In genomic region chr11:134277176-134278001, GRCh38 we compare ENCODE assay signal across 9 cellular contexts. TPM values are rescaled to one million over a fixed set of nuclear protein-coding genes. Genes with fewer than 3 reads are reported as not detected.
DNase-seq lines count a peak whose midpoint lies in the region; ATAC-seq and TF ChIP-seq lines count a peak whose summit lies in the region.
"Had no signal": no experiment of that assay in that cellular context is flagged by ENCODE, and none has a peak within 500 bp of the region (broad histone marks: within the 10 kb centered on the region; RNA-seq: fewer than 3 reads in every experiment).

No MANE protein-coding gene starts in this region.

- WGBS in ectodermal cell, 2 experiments: 15 to 17% methylated on average over 36 of the region's 36 CpGs

- no peaks in the 10 kb centered on the region for H3K27me3 ChIP-seq in CD8-positive, alpha-beta T cell (ENCODE audit: insufficient read depth, low read length)
- peaks cover 67% of the 10 kb centered on the region for H3K27me3 ChIP-seq in ectodermal cell (ENCODE audit: control insufficient read depth, insufficient read depth, low read length, poor library complexity, severe bottlenecking)

- no peak overlapping the region for H3K27ac ChIP-seq in CD8-positive, alpha-beta T cell (ENCODE audit: low read depth, low read length)
- H3K27ac ChIP-seq in ectodermal cell (ENCODE audit: insufficient read depth, low read depth, low read length, poor library complexity, severe bottlenecking): no peak overlapping the region

- H3K27ac Mint-ChIP-seq in CD8-positive, alpha-beta T cell: no peak overlapping the region
- H3K27ac Mint-ChIP-seq in IgD-negative memory B cell: peak overlapping the region in 1 of 3 donors; percentile 65
- no peak overlapping the region for H3K27ac Mint-ChIP-seq in nephron progenitor cell

- ATAC-seq in CD8-positive, alpha-beta T cell: no peak
- ATAC-seq in GM19455 (IDR thresholded peaks at IDR 0.05; ENCODE audit: unreplicated experiment) (no peak), HG02678 (IDR thresholded peaks at IDR 0.05; ENCODE audit: unreplicated experiment) (no peak)

- no peak overlapping the region for H3K4me3 ChIP-seq in CD8-positive, alpha-beta T cell (ENCODE audit: low read depth, low read length)
- H3K4me3 ChIP-seq in ectodermal cell (ENCODE audit: insufficient read depth, low read depth, low read length): peak overlapping the region; percentile 41

- H3K36me3 Mint-ChIP-seq in CD8-positive, alpha-beta T cell: peaks cover 11% of the 10 kb centered on the region
- H3K36me3 Mint-ChIP-seq in IgD-negative memory B cell (peaks cover 4% of the 10 kb centered on the region), nephron progenitor cell (ENCODE audit: low read depth) (peaks cover 5% of the 10 kb centered on the region)

- peak in 1 of 7 experiments; percentile 48 for DNase-seq in CD8-positive, alpha-beta T cell
- DNase-seq in nephron progenitor cell (no peak), HT-29 (ENCODE audit: low spot score) (no peak), NK-92 (lab: John Stamatoyannopoulos, UW; ENCODE audit: unreplicated experiment) (no peak)
- DNase-seq: Right ventricle myocardium superior had no signal

- peaks cover 4% of the 10 kb centered on the region for H3K9me3 Mint-ChIP-seq in CD8-positive, alpha-beta T cell
- peaks cover 0 to 10% (median 0%) of the 10 kb centered on the region in 3 donors for H3K9me3 Mint-ChIP-seq in IgD-negative memory B cell
- H3K9me3 Mint-ChIP-seq in nephron progenitor cell: peaks cover 18% of the 10 kb centered on the region

- no peak for TF ChIP-seq CTCF in CD8-positive, alpha-beta T cell (IDR thresholded peaks at IDR 0.05)
- TF ChIP-seq CTCF in nephron progenitor cell (IDR thresholded peaks at IDR 0.05): no peak

- peak overlapping the region; percentile 84 for H3K4me3 Mint-ChIP-seq in CD8-positive, alpha-beta T cell
- H3K4me3 Mint-ChIP-seq in IgD-negative memory B cell (peak overlapping the region; percentile 70 to 85 (median 78)), nephron progenitor cell (peak overlapping the region; percentile 90)

- CTCF ChIA-PET in CD8-positive, alpha-beta T cell (lab: Charles Lee): interaction anchor here (2.1 to 5.2 kb wide), 2 partner anchors 15 to 70 kb away, joined by 9 to 37 read pairs; no protein-coding TSS in a partner anchor

- H3K27me3 Mint-ChIP-seq in CD8-positive, alpha-beta T cell (ENCODE audit: low read depth): peaks cover 8% of the 10 kb centered on the region
- H3K27me3 Mint-ChIP-seq in IgD-negative memory B cell (peaks cover 52% of the 10 kb centered on the region), nephron progenitor cell (ENCODE audit: low read depth, poor library complexity) (peaks cover 73% of the 10 kb centered on the region)

- no peaks in the 10 kb centered on the region for H3K9me3 ChIP-seq in CD8-positive, alpha-beta T cell (ENCODE audit: low read length)
- no peaks in the 10 kb centered on the region for H3K9me3 ChIP-seq in ectodermal cell (ENCODE audit: control insufficient read depth, low read length)

- POLR2A ChIA-PET in CD8-positive, alpha-beta T cell (lab: Charles Lee): interaction anchor here (0.8 kb wide), 1 partner anchor 24 kb away, joined by 3 read pairs; the partner anchor contains the start of genes ACAD8 and THYN1

- H3K36me3 ChIP-seq in CD8-positive, alpha-beta T cell (ENCODE audit: insufficient read depth, low read length): no peaks in the 10 kb centered on the region
- no peaks in the 10 kb centered on the region for H3K36me3 ChIP-seq in ectodermal cell (ENCODE audit: control insufficient read depth, insufficient read depth, low read length)

- intact Hi-C loops in CD8-positive, alpha-beta T cell (cut with DNase I, micrococcal nuclease): no loop called here

- H3K4me1 ChIP-seq in CD8-positive, alpha-beta T cell (ENCODE audit: insufficient read depth, low read length): peaks cover 25% of the 10 kb centered on the region
- H3K4me1 ChIP-seq in ectodermal cell (ENCODE audit: control insufficient read depth, insufficient read depth, low read length): peaks cover 10% of the 10 kb centered on the region

- peaks cover 37% of the 10 kb centered on the region for H3K4me1 Mint-ChIP-seq in CD8-positive, alpha-beta T cell (ENCODE audit: low read depth)
- H3K4me1 Mint-ChIP-seq in IgD-negative memory B cell: peaks cover 5 to 25% (median 19%) of the 10 kb centered on the region in 3 donors
- H3K4me1 Mint-ChIP-seq in nephron progenitor cell: peaks cover 42% of the 10 kb centered on the region

RNA-seq across cellular contexts. Expression of gene GLB1L3, which starts 1.2 kb away (rescaled TPM):
- under 1 TPM; 0.58 to 0.87 TPM for total RNA-seq in CD8-positive, alpha-beta T cell
- polyA plus RNA-seq in IgD-negative memory B cell: 0.19 TPM
- not detected for polyA plus RNA-seq in ectodermal cell (2013, experiment 1 of 4)
- polyA plus RNA-seq in ectodermal cell (2013, experiment 2 of 4): not detected
- polyA plus RNA-seq in ectodermal cell (2013, experiment 3 of 4): not detected
- polyA plus RNA-seq in ectodermal cell (2013, experiment 4 of 4): not detected
- not detected in 2 replicates for total RNA-seq in HT-29 (2014; rRNA removed; shearing (Covaris generic))
- total RNA-seq: Right ventricle myocardium superior had no signal

RNA-seq across cellular contexts. Expression of gene ACAD8, which starts 24.0 kb away (rescaled TPM):
- total RNA-seq in CD8-positive, alpha-beta T cell: 10 to 100 TPM; 19.5 to 20.3 TPM
- polyA plus RNA-seq in IgD-negative memory B cell: 14.2 TPM
- polyA plus RNA-seq in ectodermal cell (2013, experiment 1 of 4): 43.3 TPM
- polyA plus RNA-seq in ectodermal cell (2013, experiment 2 of 4): 43.9 TPM
- 33.3 TPM for polyA plus RNA-seq in ectodermal cell (2013, experiment 3 of 4)
- polyA plus RNA-seq in ectodermal cell (2013, experiment 4 of 4): 40.4 TPM
- total RNA-seq in HT-29 (2014; rRNA removed; shearing (Covaris generic)): 25.9 and 28.5 TPM in 2 replicates

RNA-seq across cellular contexts. Expression of gene THYN1, which starts 24.2 kb away (rescaled TPM):
- total RNA-seq in CD8-positive, alpha-beta T cell: 10 to 100 TPM; 27.1 to 31.5 TPM
- 77.4 TPM for polyA plus RNA-seq in IgD-negative memory B cell
- 87.5 TPM for polyA plus RNA-seq in ectodermal cell (2013, experiment 1 of 4)
- polyA plus RNA-seq in ectodermal cell (2013, experiment 2 of 4): 78.5 TPM
- polyA plus RNA-seq in ectodermal cell (2013, experiment 3 of 4): 89.3 TPM
- 101 TPM for polyA plus RNA-seq in ectodermal cell (2013, experiment 4 of 4)
- 45.5 and 47.8 TPM in 2 replicates for total RNA-seq in HT-29 (2014; rRNA removed; shearing (Covaris generic))

RNA-seq across cellular contexts. Expression of gene VPS26B, which starts 52.9 kb away (rescaled TPM):
- total RNA-seq in CD8-positive, alpha-beta T cell: 10 to 100 TPM; 36.8 to 37.8 TPM
- 11.8 TPM for polyA plus RNA-seq in IgD-negative memory B cell
- 33.5 TPM for polyA plus RNA-seq in ectodermal cell (2013, experiment 1 of 4)
- 29.3 TPM for polyA plus RNA-seq in ectodermal cell (2013, experiment 2 of 4)
- 27.1 TPM for polyA plus RNA-seq in ectodermal cell (2013, experiment 3 of 4)
- polyA plus RNA-seq in ectodermal cell (2013, experiment 4 of 4): 29.1 TPM
- total RNA-seq in HT-29 (2014; rRNA removed; shearing (Covaris generic)): 39.2 and 45.1 TPM in 2 replicates

RNA-seq across cellular contexts. Expression of gene NCAPD3, which starts 53.6 kb away (rescaled TPM):
- 10 to 100 TPM; 30.2 to 30.4 TPM for total RNA-seq in CD8-positive, alpha-beta T cell
- 8.1 TPM for polyA plus RNA-seq in IgD-negative memory B cell
- polyA plus RNA-seq in ectodermal cell (2013, experiment 1 of 4): 39.4 TPM
- polyA plus RNA-seq in ectodermal cell (2013, experiment 2 of 4): 38.9 TPM
- polyA plus RNA-seq in ectodermal cell (2013, experiment 3 of 4): 27.9 TPM
- 35.7 TPM for polyA plus RNA-seq in ectodermal cell (2013, experiment 4 of 4)
- total RNA-seq in HT-29 (2014; rRNA removed; shearing (Covaris generic)): 57.0 and 66.3 TPM in 2 replicates
